21 cellular contexts compared by ENCODE assay signal in genomic region chr4:181760560-181760959, GRCh38.
"Had no signal": no experiment of that assay in that cellular context is flagged by ENCODE, and none has a peak within 500 bp of the region (broad histone marks: within the 10 kb centered on the region; RNA-seq: fewer than 3 reads in every experiment).

No MANE protein-coding gene starts in this region.

- H3K27me3 ChIP-seq: MG63, SJSA1 had no signal

- H3K27ac ChIP-seq: SJSA1, SK-N-MC had no signal

- H3K9me3 ChIP-seq: MG63, SJSA1 had no signal

- H3K36me3 ChIP-seq: MG63, SJSA1 had no signal

- DNase-seq: Karpas-422, KG1, MG63, NCI-H1092 treated with DMSO at 0.1 percent for 48 hours, NCI-H1436, NCI-H187, NCI-H2029, NCI-H2081 treated with DMSO at 0.1 percent for 48 hours, NCI-H2171, NCI-H226, NCI-H446, NCI-H510A, NCI-H524 treated with DMSO at 0.1 percent for 48 hours, NCI-H69, NCI-H774, Right ventricle myocardium superior, RPMI8226, SIG-M5 had no signal

- H3K4me3 ChIP-seq: MG63, SJSA1, SK-N-MC had no signal

- FAIRE-seq: RCC 7860 had no signal
